Comparison of ENCODE assay signal across 22 cellular contexts in genomic region chr4:123807187-123807586, GRCh38.
"Had no signal": no experiment of that assay in that cellular context is flagged by ENCODE, and none has a peak within 500 bp of the region (broad histone marks: within the 10 kb centered on the region; RNA-seq: fewer than 3 reads in every experiment).

No MANE protein-coding gene starts in this region.

- FAIRE-seq: HTR-8/SVneo, RCC 7860 had no signal

- H3K27ac ChIP-seq: HL-60, KMS-11, SJSA1, SK-N-MC had no signal

- DNase-seq: Kasumi-1, MV-4-11, NCI-H1048, NCI-H1105, NCI-H1417, NCI-H1436 treated with DMSO at 0.1 percent for 48 hours, NCI-H1694 treated with DMSO at 0.1 percent for 48 hours, NCI-H2029, NCI-H2081 treated with DMSO at 0.1 percent for 48 hours, NCI-H226, NCI-H446, NCI-H510A, NCI-H526, Right ventricle myocardium superior, RPMI8226, SIG-M5 had no signal

- H3K36me3 ChIP-seq: SJSA1 had no signal

- H3K27me3 ChIP-seq: SJSA1 had no signal

- H3K9me3 ChIP-seq: SJSA1 had no signal

- H3K4me2 ChIP-seq: KMS-11 had no signal

- H3K4me3 ChIP-seq: SJSA1, SK-N-MC had no signal
